25 cellular contexts compared by ENCODE assay signal in genomic region chr2:217291259-217291658, GRCh38.
DNase-seq lines count a peak whose midpoint lies in the region; TF ChIP-seq lines count a peak whose summit lies in the region.
"Had no signal": no experiment of that assay in that cellular context is flagged by ENCODE, and none has a peak within 500 bp of the region (broad histone marks: within the 10 kb centered on the region; RNA-seq: fewer than 3 reads in every experiment).

No MANE protein-coding gene starts in this region.

- H3K4me2 ChIP-seq in hepatocyte, result no peak overlapping the region
- H3K4me2 ChIP-seq: GM23338 had no signal

- H3K36me3 ChIP-seq in hepatocyte (replicated peaks; ENCODE audit: insufficient read depth, low read depth), result no peaks in the 10 kb centered on the region
- H3K36me3 ChIP-seq: Peyer's patch, suprapubic skin had no signal

- H3K9me3 Mint-ChIP-seq in activated naive CD4-positive, alpha-beta T cell treated with anti-CD3 and anti-CD28 coated beads for 36 hours, result no peaks in the 10 kb centered on the region
- H3K9me3 Mint-ChIP-seq: memory B cell; stimulated activated memory B cell treated with anti-CD40 and anti-IgM and Interleukin-4, amounts not matched to agents 10 μg/mL and 1 μg/mL and 100 μg/mL, for 72 hours had no signal

- CTCF ChIA-PET in activated naive CD4-positive, alpha-beta T cell treated with anti-CD3 and anti-CD28 coated beads for 36 hours (lab: Charles Lee), result no interaction called here

- no peaks in the 10 kb centered on the region for H3K9me2 ChIP-seq in hepatocyte (replicated peaks; ENCODE audit: insufficient read depth)

- DNase-seq in HK-2 (ENCODE audit: unreplicated experiment) (peak; percentile 11), M059J (ENCODE audit: low read depth) (peak; percentile 81), hepatocyte (ENCODE audit: low spot score) (peak; percentile 33), renal cortical epithelial cell (ENCODE audit: low read depth) (peak; percentile 42), NCI-H146 (lab: John Stamatoyannopoulos, UW) (no peak), KG1 (lab: John Stamatoyannopoulos, UW) (no peak)
- DNase-seq in activated naive CD4-positive, alpha-beta T cell treated with anti-CD3 and anti-CD28 coated beads for 36 hours, result no peak
- DNase-seq: activated CD4-positive, alpha-beta memory T cell treated with anti-CD3 and anti-CD28 coated beads, Interleukin-2, amount 10 ng/mL, durations not matched to agents 7 days and 5 days; activated naive CD8-positive, alpha-beta T cell treated with anti-CD3 and anti-CD28 coated beads, Interleukin-2, amount 10 ng/mL, durations not matched to agents 7 days and 5 days; cerebellar nuclear complex; GDM1; left cardiac atrium; NCI-H1694 treated with DMSO at 0.1 percent for 48 hours; NCI-H226; NK-92 treated with Interleukin-12 subunit alpha and Interleukin-12 subunit beta, amount 100 ng/mL, for 24 hours; nucleus accumbens; Peyer's patch; spleen; stimulated activated CD4-positive, alpha-beta T cell treated with anti-CD3 and anti-CD28 coated beads, Interleukin-2, amount 100 ng/mL, for 48 hours; T-helper 1 cell had no signal

- intact Hi-C loops in activated naive CD4-positive, alpha-beta T cell treated with anti-CD3 and anti-CD28 coated beads for 36 hours (cut with micrococcal nuclease), result no loop called here

- no peaks in the 10 kb centered on the region for H3K9me3 ChIP-seq in hepatocyte (ENCODE audit: low read depth)
- H3K9me3 ChIP-seq: Peyer's patch, suprapubic skin had no signal

- H3K4me1 ChIP-seq in hepatocyte (ENCODE audit: insufficient read depth), result peaks cover 30% of the 10 kb centered on the region
- H3K4me1 ChIP-seq: Peyer's patch had no signal

- no peak overlapping the region for H3K27ac Mint-ChIP-seq in activated naive CD4-positive, alpha-beta T cell treated with anti-CD3 and anti-CD28 coated beads for 36 hours
- H3K27ac Mint-ChIP-seq: activated CD4-positive, alpha-beta memory T cell treated with anti-CD3 and anti-CD28 coated beads, Interleukin-2, amount 10 ng/mL, durations not matched to agents 7 days and 5 days; activated naive CD8-positive, alpha-beta T cell treated with anti-CD3 and anti-CD28 coated beads, Interleukin-2, amount 10 ng/mL, durations not matched to agents 7 days and 5 days; GM23338; memory B cell; stimulated activated memory B cell treated with anti-CD40 and anti-IgM and Interleukin-4, amounts not matched to agents 10 μg/mL and 1 μg/mL and 100 μg/mL, for 72 hours had no signal

- no peak overlapping the region for H2AFZ ChIP-seq in hepatocyte
- H2AFZ ChIP-seq: GM23338 had no signal

- no peaks in the 10 kb centered on the region for H4K20me1 ChIP-seq in hepatocyte (ENCODE audit: insufficient read depth, poor library complexity, severe bottlenecking)

- H3K27me3 Mint-ChIP-seq in activated naive CD4-positive, alpha-beta T cell treated with anti-CD3 and anti-CD28 coated beads for 36 hours (ENCODE audit: low read depth), result no peaks in the 10 kb centered on the region
- H3K27me3 Mint-ChIP-seq: activated CD4-positive, alpha-beta memory T cell treated with anti-CD3 and anti-CD28 coated beads, Interleukin-2, amount 10 ng/mL, durations not matched to agents 7 days and 5 days; activated naive CD8-positive, alpha-beta T cell treated with anti-CD3 and anti-CD28 coated beads, Interleukin-2, amount 10 ng/mL, durations not matched to agents 7 days and 5 days had no signal

- no peaks in the 10 kb centered on the region for H3K36me3 Mint-ChIP-seq in activated naive CD4-positive, alpha-beta T cell treated with anti-CD3 and anti-CD28 coated beads for 36 hours (ENCODE audit: low read depth)

- H3K4me3 ChIP-seq in hepatocyte, result no peak overlapping the region
- H3K4me3 ChIP-seq: GM23338, Peyer's patch, SJSA1, spleen, suprapubic skin had no signal

- no peaks in the 10 kb centered on the region for H3K79me2 ChIP-seq in hepatocyte

- 80% methylated on average over 5 of the region's 5 CpGs for WGBS in hepatocyte (ENCODE audit: low lambda C conversion rate, missing lambda C conversion rate)

- TF ChIP-seq CTCF in hepatocyte (IDR thresholded peaks at IDR 0.05; ENCODE audit: poor library complexity), result no peak

- H3K4me3 Mint-ChIP-seq in activated naive CD4-positive, alpha-beta T cell treated with anti-CD3 and anti-CD28 coated beads for 36 hours, result no peak overlapping the region
- H3K4me3 Mint-ChIP-seq: activated CD4-positive, alpha-beta memory T cell treated with anti-CD3 and anti-CD28 coated beads, Interleukin-2, amount 10 ng/mL, durations not matched to agents 7 days and 5 days; activated naive CD8-positive, alpha-beta T cell treated with anti-CD3 and anti-CD28 coated beads, Interleukin-2, amount 10 ng/mL, durations not matched to agents 7 days and 5 days; GM23338; memory B cell; stimulated activated memory B cell treated with anti-CD40 and anti-IgM and Interleukin-4, amounts not matched to agents 10 μg/mL and 1 μg/mL and 100 μg/mL, for 72 hours had no signal

- H3K27me3 ChIP-seq in hepatocyte, result no peaks in the 10 kb centered on the region
- H3K27me3 ChIP-seq: Peyer's patch, SJSA1, spleen had no signal

- H3K27ac ChIP-seq in hepatocyte, result no peak overlapping the region
- H3K27ac ChIP-seq: Peyer's patch, SJSA1, spleen, suprapubic skin had no signal

- no peaks in the 10 kb centered on the region for H3K4me1 Mint-ChIP-seq in activated naive CD4-positive, alpha-beta T cell treated with anti-CD3 and anti-CD28 coated beads for 36 hours (ENCODE audit: low read depth)
- H3K4me1 Mint-ChIP-seq: activated CD4-positive, alpha-beta memory T cell treated with anti-CD3 and anti-CD28 coated beads, Interleukin-2, amount 10 ng/mL, durations not matched to agents 7 days and 5 days; activated naive CD8-positive, alpha-beta T cell treated with anti-CD3 and anti-CD28 coated beads, Interleukin-2, amount 10 ng/mL, durations not matched to agents 7 days and 5 days; memory B cell; stimulated activated memory B cell treated with anti-CD40 and anti-IgM and Interleukin-4, amounts not matched to agents 10 μg/mL and 1 μg/mL and 100 μg/mL, for 72 hours had no signal

Comparison
In these comparisons a context has a peak if more than half of its experiments do, and no peak if none do; other contexts are left out.
1. DNase-seq: peak in HK-2 (single experiment), M059J (single experiment), hepatocyte (single experiment) and renal cortical epithelial cell (single experiment); none in activated naive CD4-positive, alpha-beta T cell treated with anti-CD3 and anti-CD28 coated beads for 36 hours (single experiment), NCI-H146 (single experiment) and KG1 (single experiment).